Comparison of ENCODE assay signal across 18 cellular contexts in the genomic region with DNA sequence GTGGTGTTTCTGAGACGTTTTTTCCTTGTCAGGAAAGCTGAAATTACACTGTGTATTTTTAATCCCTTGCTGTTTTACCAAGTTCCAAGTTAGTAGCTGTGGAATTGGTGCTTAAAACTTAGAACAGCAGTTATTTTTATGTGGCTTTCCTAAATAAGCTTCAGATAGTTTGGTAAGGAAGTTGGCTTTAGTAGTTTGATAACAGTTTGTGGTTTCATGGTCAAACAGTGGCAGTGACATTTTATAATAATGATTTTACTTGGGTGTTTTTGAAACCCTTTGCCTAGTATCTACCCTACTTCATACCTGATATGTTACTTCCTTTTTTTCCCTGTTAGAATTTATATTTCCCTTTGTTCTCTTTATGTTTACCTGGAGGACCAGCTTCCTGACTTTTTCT.
A peak's percentile ranks its signal among the peaks of the same experiment; 100 is the strongest.
DNase-seq lines count a peak whose midpoint lies in the region; ATAC-seq, FAIRE-seq and TF ChIP-seq lines count a peak whose summit lies in the region.
"Had no signal": no experiment of that assay in that cellular context is flagged by ENCODE, and none has a peak within 500 bp of the region (broad histone marks: within the 10 kb centered on the region; RNA-seq: fewer than 3 reads in every experiment).

No MANE protein-coding gene starts in this region.

- DNase-seq in activated T-cell treated with anti-CD3 and anti-CD28 coated beads, Interleukin-2, amount 50 U/mL, for 72 hours, result no peak
- no peak for DNase-seq in activated T-cell treated with anti-CD3 and anti-CD28 coated beads, Interleukin-2, amount 50 U/mL, for 48 hours
- DNase-seq in MV-4-11 (lab: John Stamatoyannopoulos, UW) (peak; percentile 30), GM12892 (ENCODE audit: insufficient read length) (no peak), COLO829 (ENCODE audit: low spot score) (no peak)
- DNase-seq in activated naive CD4-positive, alpha-beta T cell treated with anti-CD3 and anti-CD28 coated beads, Interleukin-2, amount 50 U/mL, for 72 hours (ENCODE audit: low spot score in 2 of 2), result no peak
- DNase-seq: body of pancreas; dermis blood vessel endothelial cell; DMS53; esophagus squamous epithelium; MG63; NCI-H2227 treated with DMSO at 0.1 percent for 48 hours; right lobe of liver; stimulated activated CD4-positive, alpha-beta T cell treated with anti-CD3 and anti-CD28 coated beads, Interleukin-1b, Interleukin-23, amount 100 ng/mL, for 48 hours; WERI-Rb-1 had no signal

- no peak for FAIRE-seq in GM12892 (lab: Jason Lieb, UNC)

- H3K4me3 Mint-ChIP-seq in activated T-cell treated with anti-CD3 and anti-CD28 coated beads, Interleukin-2, amount 50 U/mL, for 72 hours, result peak overlapping the region; percentile 38 to 82
- H3K4me3 Mint-ChIP-seq in stimulated activated memory B cell treated with anti-CD40 and anti-IgM and Interleukin-4, amounts not matched to agents 10 μg/mL and 1 μg/mL and 100 μg/mL, for 72 hours, result no peak overlapping the region
- H3K4me3 Mint-ChIP-seq: memory B cell had no signal

- peak overlapping the region; percentile 99 for H3K27ac Mint-ChIP-seq in activated T-cell treated with anti-CD3 and anti-CD28 coated beads, Interleukin-2, amount 50 U/mL, for 72 hours
- peak overlapping the region; percentile 44 to 90 for H3K27ac Mint-ChIP-seq in activated naive CD4-positive, alpha-beta T cell treated with anti-CD3 and anti-CD28 coated beads, Interleukin-2, amount 50 U/mL, for 72 hours
- H3K27ac Mint-ChIP-seq in stimulated activated memory B cell treated with anti-CD40 and anti-IgM and Interleukin-4, amounts not matched to agents 10 μg/mL and 1 μg/mL and 100 μg/mL, for 72 hours, result peak overlapping the region; percentile 59
- H3K27ac Mint-ChIP-seq: memory B cell had no signal

- H3K4me1 Mint-ChIP-seq in activated T-cell treated with anti-CD3 and anti-CD28 coated beads, Interleukin-2, amount 50 U/mL, for 72 hours (ENCODE audit: low read depth), result peaks cover 80% of the 10 kb centered on the region
- H3K4me1 Mint-ChIP-seq in stimulated activated memory B cell treated with anti-CD40 and anti-IgM and Interleukin-4, amounts not matched to agents 10 μg/mL and 1 μg/mL and 100 μg/mL, for 72 hours, result peaks cover 59% of the 10 kb centered on the region

- no peak for TF ChIP-seq POLR2A in GM12892 (IDR thresholded peaks at IDR 0.05; ENCODE audit: low read depth, low read length)

- H3K27me3 Mint-ChIP-seq in activated T-cell treated with anti-CD3 and anti-CD28 coated beads, Interleukin-2, amount 50 U/mL, for 72 hours (ENCODE audit: low read depth), result no peaks in the 10 kb centered on the region
- no peaks in the 10 kb centered on the region for H3K27me3 Mint-ChIP-seq in stimulated activated memory B cell treated with anti-CD40 and anti-IgM and Interleukin-4, amounts not matched to agents 10 μg/mL and 1 μg/mL and 100 μg/mL, for 72 hours
- H3K27me3 Mint-ChIP-seq: memory B cell had no signal

- H3K36me3 Mint-ChIP-seq in activated T-cell treated with anti-CD3 and anti-CD28 coated beads, Interleukin-2, amount 50 U/mL, for 72 hours (ENCODE audit: insufficient read depth in 2 of 2), result peaks cover 23 to 26% of the 10 kb centered on the region in 2 donors
- peaks cover 23 to 43% of the 10 kb centered on the region in 2 donors for H3K36me3 Mint-ChIP-seq in activated naive CD4-positive, alpha-beta T cell treated with anti-CD3 and anti-CD28 coated beads, Interleukin-2, amount 50 U/mL, for 72 hours
- H3K36me3 Mint-ChIP-seq in stimulated activated memory B cell treated with anti-CD40 and anti-IgM and Interleukin-4, amounts not matched to agents 10 μg/mL and 1 μg/mL and 100 μg/mL, for 72 hours, result peaks cover 25% of the 10 kb centered on the region

- ATAC-seq in activated T-cell treated with anti-CD3 and anti-CD28 coated beads, Interleukin-2, amount 50 U/mL, for 72 hours (replicated peaks in 1 of 2), result no peak
- no peak for ATAC-seq in activated naive CD4-positive, alpha-beta T cell treated with anti-CD3 and anti-CD28 coated beads, Interleukin-2, amount 50 U/mL, for 72 hours
- no peak for ATAC-seq in stimulated activated memory B cell treated with anti-CD40 and anti-IgM and Interleukin-4, amounts not matched to agents 10 μg/mL and 1 μg/mL and 100 μg/mL, for 72 hours
- ATAC-seq in HG02884 (IDR thresholded peaks at IDR 0.05; ENCODE audit: unreplicated experiment), result no peak
- ATAC-seq: body of pancreas, right lobe of liver had no signal

- peaks cover 0 to 2% of the 10 kb centered on the region in 2 donors for H3K9me3 Mint-ChIP-seq in activated T-cell treated with anti-CD3 and anti-CD28 coated beads, Interleukin-2, amount 50 U/mL, for 72 hours
- peaks cover 0 to 4% of the 10 kb centered on the region in 2 donors for H3K9me3 Mint-ChIP-seq in activated naive CD4-positive, alpha-beta T cell treated with anti-CD3 and anti-CD28 coated beads, Interleukin-2, amount 50 U/mL, for 72 hours
- H3K9me3 Mint-ChIP-seq in stimulated activated memory B cell treated with anti-CD40 and anti-IgM and Interleukin-4, amounts not matched to agents 10 μg/mL and 1 μg/mL and 100 μg/mL, for 72 hours, result no peaks in the 10 kb centered on the region
- H3K9me3 Mint-ChIP-seq: memory B cell had no signal
